In genomic region chr10:47553860-47554247, GRCh38 we compare ENCODE assay signal across 8 cellular contexts. TPM values are rescaled to one million over a fixed set of nuclear protein-coding genes. Genes with fewer than 3 reads are reported as not detected.
DNase-seq lines count a peak whose midpoint lies in the region; ATAC-seq, FAIRE-seq and TF ChIP-seq lines count a peak whose summit lies in the region.
"Not testable (repeated sequence)": the region's sequence is repeated elsewhere in the genome, so short reads cannot be mapped to it uniquely, and the experiment has no call there.

No MANE protein-coding gene starts in this region.

- intact Hi-C loops in CD4-positive, alpha-beta memory T cell (cut with micrococcal nuclease); endothelial cell of umbilical vein (cut with micrococcal nuclease); kidney (cut with DNase I): not testable (repeated sequence)

- ATAC-seq in activated naive CD8-positive, alpha-beta T cell treated with anti-CD3 and anti-CD28 coated beads, Interleukin-2, amount 10 ng/mL, durations not matched to agents 7 days and 5 days (ENCODE audit: low read depth), result not testable (repeated sequence)
- peak; percentile 20 for ATAC-seq in omental fat pad (ENCODE audit: low FRiP score)
- peak; percentile 17 for ATAC-seq in thoracic aorta (ENCODE audit: insufficient number of reproducible peaks, low FRiP score, low read depth)

- dilution Hi-C loops in endothelial cell of umbilical vein (cut with MboI; ENCODE audit: extremely low pct_ligation_motif_present, low sequenced_read_pairs), result not testable (repeated sequence)

- H3K79me2 ChIP-seq in endothelial cell of umbilical vein (ENCODE audit: control insufficient read depth, insufficient read depth, low read length), result not testable (repeated sequence)

- not testable (repeated sequence) for TF ChIP-seq POLR2A in endothelial cell of umbilical vein (IDR thresholded peaks at IDR 0.05; ENCODE audit: low read depth, low read length)

- H3K36me3 ChIP-seq in CD4-positive, alpha-beta memory T cell (ENCODE audit: insufficient read depth, low read length); HUES48 (ENCODE audit: control insufficient read depth, insufficient read depth, low read length); SJCRH30; endothelial cell of umbilical vein (ENCODE audit: control insufficient read depth in 2 of 2, extremely low read depth in 1 of 2, insufficient read depth in 2 of 2, low read length in 2 of 2); kidney (ENCODE audit: control insufficient read depth in 1 of 2, insufficient read depth in 2 of 2, low read length in 2 of 2); thoracic aorta: not testable (repeated sequence)

- not testable (repeated sequence) for TF ChIP-seq CTCF in endothelial cell of umbilical vein (IDR thresholded peaks at IDR 0.05; ENCODE audit: extremely low read depth in 1 of 2, insufficient read depth in 1 of 2, low read depth in 1 of 2, low read length in 2 of 2); kidney (IDR thresholded peaks at IDR 0.05; ENCODE audit: borderline replicate concordance, extremely low read depth, insufficient read depth); omental fat pad (IDR thresholded peaks at IDR 0.05); thoracic aorta (IDR thresholded peaks at IDR 0.05)

- peak overlapping the region in 1 of 2 donors; percentile 55 for H3K4me3 ChIP-seq in CD4-positive, alpha-beta memory T cell (ENCODE audit: low read length in 2 of 2)
- H3K4me3 ChIP-seq in HUES48 (ENCODE audit: low read depth, low read length) (peak overlapping the region; percentile 75), SJCRH30 (0 out of 2 replicates have a peak overlapping the region, but pooled peaks have one; percentile 27), endothelial cell of umbilical vein (replicated peaks in 1 of 3; ENCODE audit: insufficient read depth in 1 of 3, low read depth in 1 of 3, low read length in 3 of 3) (peak overlapping the region in 2 of 3 experiments; percentile 29 to 48), kidney (ENCODE audit: low read length in 2 of 2) (peak overlapping the region; percentile 56 to 75), thoracic aorta (peak overlapping the region; percentile 75)

- H3K4me1 Mint-ChIP-seq in CD4-positive, alpha-beta memory T cell, result peaks cover 4 to 19% (median 9%) of the 10 kb centered on the region in 4 donors
- H3K4me1 Mint-ChIP-seq in activated naive CD8-positive, alpha-beta T cell treated with anti-CD3 and anti-CD28 coated beads, Interleukin-2, amount 10 ng/mL, durations not matched to agents 7 days and 5 days, result not testable (repeated sequence)

- peak overlapping the region; percentile 45 to 99 (median 85) for H3K4me3 Mint-ChIP-seq in CD4-positive, alpha-beta memory T cell
- H3K4me3 Mint-ChIP-seq in activated naive CD8-positive, alpha-beta T cell treated with anti-CD3 and anti-CD28 coated beads, Interleukin-2, amount 10 ng/mL, durations not matched to agents 7 days and 5 days, result peak overlapping the region; percentile 65

- not testable (repeated sequence) for H3K9me3 Mint-ChIP-seq in CD4-positive, alpha-beta memory T cell; activated naive CD8-positive, alpha-beta T cell treated with anti-CD3 and anti-CD28 coated beads, Interleukin-2, amount 10 ng/mL, durations not matched to agents 7 days and 5 days

- CTCF ChIA-PET in CD4-positive, alpha-beta memory T cell (lab: Charles Lee; ENCODE audit: partially characterized antibody); endothelial cell of umbilical vein (lab: Charles Lee): not testable (repeated sequence)

- FAIRE-seq in endothelial cell of umbilical vein (lab: Jason Lieb, UNC); kidney (lab: Jason Lieb, UNC): not testable (repeated sequence)

- H4K20me1 ChIP-seq in endothelial cell of umbilical vein (replicated peaks; ENCODE audit: control insufficient read depth, extremely low read depth, insufficient read depth, low read length), result not testable (repeated sequence)

- H3K4me1 ChIP-seq in CD4-positive, alpha-beta memory T cell (ENCODE audit: insufficient read depth, low read length); HUES48 (ENCODE audit: control insufficient read depth, insufficient read depth, low read length); SJCRH30; endothelial cell of umbilical vein (ENCODE audit: control insufficient read depth, extremely low read depth, insufficient read depth, low read length); kidney (ENCODE audit: control insufficient read depth in 1 of 2, insufficient read depth in 1 of 2, low read depth in 1 of 2, low read length in 2 of 2); thoracic aorta (ENCODE audit: control insufficient read depth in 1 of 2, low read depth in 2 of 2): not testable (repeated sequence)

- peak in 3 of 5 donors; percentile 2 to 28 (median 11) for DNase-seq in CD4-positive, alpha-beta memory T cell
- DNase-seq in SJCRH30 (peak in 1 of 2 experiments; percentile 5), endothelial cell of umbilical vein (ENCODE audit: low read depth, low spot score) (peak; percentile 10)
- not testable (repeated sequence) for DNase-seq in activated naive CD8-positive, alpha-beta T cell treated with anti-CD3 and anti-CD28 coated beads, Interleukin-2, amount 10 ng/mL, durations not matched to agents 7 days and 5 days; kidney; omental fat pad (ENCODE audit: low spot score); thoracic aorta (ENCODE audit: low spot score)

- not testable (repeated sequence) for H3K4me2 ChIP-seq in endothelial cell of umbilical vein (ENCODE audit: insufficient read depth, low read length)

- not testable (repeated sequence) for H3K9me1 ChIP-seq in endothelial cell of umbilical vein (replicated peaks; ENCODE audit: control insufficient read depth, extremely low read depth, insufficient read depth, low read length)

- peak overlapping the region; percentile 70 for H2AFZ ChIP-seq in endothelial cell of umbilical vein (ENCODE audit: low read depth, low read length)

- peak overlapping the region; percentile 55 for H3K27ac ChIP-seq in CD4-positive, alpha-beta memory T cell (ENCODE audit: low read depth, low read length)
- peak overlapping the region; percentile 72 for H3K27ac ChIP-seq in HUES48 (ENCODE audit: low read depth, low read length)
- H3K27ac ChIP-seq in SJCRH30; kidney (ENCODE audit: low read depth in 2 of 2, low read length in 2 of 2): not testable (repeated sequence)
- peak overlapping the region; percentile 75 for H3K27ac ChIP-seq in endothelial cell of umbilical vein (ENCODE audit: insufficient read depth, low read depth, low read length)
- H3K27ac ChIP-seq in thoracic aorta, result peak overlapping the region; percentile 80 to 85

- not testable (repeated sequence) for H3K36me3 Mint-ChIP-seq in CD4-positive, alpha-beta memory T cell; activated naive CD8-positive, alpha-beta T cell treated with anti-CD3 and anti-CD28 coated beads, Interleukin-2, amount 10 ng/mL, durations not matched to agents 7 days and 5 days

- H3K9me3 ChIP-seq in CD4-positive, alpha-beta memory T cell (ENCODE audit: control insufficient read depth in 1 of 2, low read length in 2 of 2); HUES48 (ENCODE audit: control insufficient read depth, insufficient read depth, low read length); SJCRH30 (replicated peaks); endothelial cell of umbilical vein (replicated peaks; ENCODE audit: control insufficient read depth, insufficient read depth, low read length); kidney (ENCODE audit: control insufficient read depth in 1 of 2, low read length in 2 of 2); thoracic aorta: not testable (repeated sequence)

- not testable (repeated sequence) for BruUV-seq in endothelial cell of umbilical vein (replicated peaks; lab: Mats Ljungman, UMichigan)

- POLR2A ChIA-PET in CD4-positive, alpha-beta memory T cell (lab: Charles Lee; ENCODE audit: partially characterized antibody); activated naive CD8-positive, alpha-beta T cell treated with anti-CD3 and anti-CD28 coated beads, Interleukin-2, amount 10 ng/mL, durations not matched to agents 7 days and 5 days (lab: Charles Lee); endothelial cell of umbilical vein (lab: Charles Lee): not testable (repeated sequence)

- H3K9ac ChIP-seq in HUES48 (ENCODE audit: low read depth, low read length), result 0 out of 2 replicates have a peak overlapping the region, but pooled peaks have one; percentile 44
- not testable (repeated sequence) for H3K9ac ChIP-seq in endothelial cell of umbilical vein (replicated peaks; ENCODE audit: extremely low read depth, insufficient read depth, low read length)
- peak overlapping the region in 1 of 2 donors; percentile 40 for H3K9ac ChIP-seq in kidney (ENCODE audit: low read length in 2 of 2)

- H3K27me3 ChIP-seq in CD4-positive, alpha-beta memory T cell (ENCODE audit: insufficient read depth, low read length); HUES48 (ENCODE audit: control insufficient read depth, insufficient read depth, low read length); SJCRH30; endothelial cell of umbilical vein (ENCODE audit: control insufficient read depth in 2 of 2, insufficient read depth in 2 of 2, low read length in 2 of 2); thoracic aorta (replicated peaks; ENCODE audit: insufficient read depth): not testable (repeated sequence)

- not testable (repeated sequence) for H3K27me3 Mint-ChIP-seq in CD4-positive, alpha-beta memory T cell
- H3K27me3 Mint-ChIP-seq in activated naive CD8-positive, alpha-beta T cell treated with anti-CD3 and anti-CD28 coated beads, Interleukin-2, amount 10 ng/mL, durations not matched to agents 7 days and 5 days, result peaks cover 16% of the 10 kb centered on the region

- H3K27ac Mint-ChIP-seq in CD4-positive, alpha-beta memory T cell, result peak overlapping the region in 2 of 7 donors; percentile 74 to 80
- H3K27ac Mint-ChIP-seq in activated naive CD8-positive, alpha-beta T cell treated with anti-CD3 and anti-CD28 coated beads, Interleukin-2, amount 10 ng/mL, durations not matched to agents 7 days and 5 days, result not testable (repeated sequence)

RNA-seq across cellular contexts. Expression of gene AGAP9, which starts 30.4 kb away (rescaled TPM):
- total RNA-seq in CD4-positive, alpha-beta memory T cell, result 10 to 100 TPM; 11.3 to 12.3 TPM
- polyA plus RNA-seq in CD4-positive, alpha-beta memory T cell, result 1 to 10 TPM in 1 of 2 donors, not detected in 1; 1.0 TPM
- 2.3 and 2.4 TPM in 2 replicates for total RNA-seq in SJCRH30 (2014; rRNA removed; shearing (Covaris generic))
- total RNA-seq in activated naive CD8-positive, alpha-beta T cell treated with anti-CD3 and anti-CD28 coated beads, Interleukin-2, amount 10 ng/mL, durations not matched to agents 7 days and 5 days, result 1 to 10 TPM; 4.3 to 4.9 TPM
- total RNA-seq in endothelial cell of umbilical vein (8.9 and 14.4 TPM in 2 replicates), kidney (10.3 TPM), omental fat pad (10 to 100 TPM in 2 of 4 donors, 1 to 10 TPM in 2; 1.3 to 13.1 (median 10.4) TPM), thoracic aorta (10 to 100 TPM in 1 of 2 donors, 1 to 10 TPM in 1; 8.9 to 13.9 TPM)
- polyA plus RNA-seq in endothelial cell of umbilical vein (9.6 and 9.9 TPM in 2 replicates), kidney (ENCODE audit: insufficient read depth, low read depth, low replicate concordance) (9.1 TPM)
- polyA plus RNA-seq in endothelial cell of umbilical vein (2011; cell fraction: cytosol; rRNA removed), result 3.3 and 4.0 TPM in 2 replicates
- 70.8 and 76.5 TPM in 2 replicates for polyA plus RNA-seq in endothelial cell of umbilical vein (2011; cell fraction: nucleus; rRNA removed)
- polyA plus RNA-seq in endothelial cell of umbilical vein (2012), result 4.5 and 5.1 TPM in 2 replicates
- polyA minus RNA-seq in endothelial cell of umbilical vein, result 11.5 and 13.0 TPM in 2 replicates
- polyA minus RNA-seq in endothelial cell of umbilical vein (2011; cell fraction: cytosol; rRNA and poly(A)+ RNA removed), result not detected
- 16.0 and 17.6 TPM in 2 replicates for polyA minus RNA-seq in endothelial cell of umbilical vein (2011; cell fraction: nucleus; rRNA and poly(A)+ RNA removed)
